ENCODE assay signal across 16 cellular contexts in genomic region chr13:112983042-112983305, GRCh38. TPM values are rescaled to one million over a fixed set of nuclear protein-coding genes. Genes with fewer than 3 reads are reported as not detected.
DNase-seq lines count a peak whose midpoint lies in the region; ATAC-seq and TF ChIP-seq lines count a peak whose summit lies in the region.
"Had no signal": no experiment of that assay in that cellular context is flagged by ENCODE, and none has a peak within 500 bp of the region (broad histone marks: within the 10 kb centered on the region; RNA-seq: fewer than 3 reads in every experiment).

No MANE protein-coding gene starts in this region.

- DNase-seq in left ventricle myocardium inferior (no peak), cardiac septum (ENCODE audit: low spot score) (no peak), esophagus squamous epithelium (lab: John Stamatoyannopoulos, UW) (no peak), neuronal stem cell (ENCODE audit: low spot score) (no peak), upper lobe of right lung (no peak), amygdala (lab: John Stamatoyannopoulos, UW) (no peak)
- DNase-seq: AML-193, KBM-7, NCI-H1092 treated with DMSO at 0.1 percent for 48 hours, NCI-H1694 treated with DMSO at 0.1 percent for 48 hours, NCI-H446, PC-3 had no signal

- H2BK15ac ChIP-seq in neuronal stem cell (ENCODE audit: low read length), result peak overlapping the region; percentile 21

- H3K18ac ChIP-seq in neuronal stem cell (ENCODE audit: low read length), result peak overlapping the region; percentile 89

- no peak overlapping the region for H4K8ac ChIP-seq in neuronal stem cell (ENCODE audit: low read depth, low read length)

- TF ChIP-seq CTCF in left ventricle myocardium inferior (IDR thresholded peaks at IDR 0.05; ENCODE audit: borderline replicate concordance), result no peak
- TF ChIP-seq CTCF in esophagus squamous epithelium (IDR thresholded peaks at IDR 0.05), result no peak
- no peak for TF ChIP-seq CTCF in upper lobe of right lung (IDR thresholded peaks at IDR 0.05)

- no peak overlapping the region for H4K91ac ChIP-seq in neuronal stem cell (ENCODE audit: low read depth, low read length, poor library complexity)

- H3K27ac ChIP-seq in left ventricle myocardium inferior (replicated peaks) (peak overlapping the region; percentile 91), esophagus squamous epithelium (peak overlapping the region in 3 of 4 donors; percentile 23 to 78 (median 70)), neuronal stem cell (replicated peaks; ENCODE audit: low read length) (no peak overlapping the region), upper lobe of right lung (peak overlapping the region; percentile 47)
- H3K27ac ChIP-seq: HL-60 had no signal

- H3K4me1 ChIP-seq in left ventricle myocardium inferior (peaks cover 73% of the 10 kb centered on the region), esophagus squamous epithelium (peaks cover 4 to 32% (median 8%) of the 10 kb centered on the region in 3 donors), neuronal stem cell (ENCODE audit: control insufficient read depth in 2 of 2, insufficient read depth in 1 of 2, low read depth in 1 of 2, low read length in 2 of 2) (peaks cover 8 to 24% of the 10 kb centered on the region in 2 donors), upper lobe of right lung (no peaks in the 10 kb centered on the region)

- no peak overlapping the region for H3K4ac ChIP-seq in neuronal stem cell (ENCODE audit: low read length)

- H3K9me3 ChIP-seq in left ventricle myocardium inferior (replicated peaks) (no peaks in the 10 kb centered on the region), esophagus squamous epithelium (no peaks in the 10 kb centered on the region), neuronal stem cell (replicated peaks in 1 of 2; ENCODE audit: control insufficient read depth in 2 of 2, insufficient read depth in 1 of 2, low read depth in 1 of 2, low read length in 2 of 2) (peaks cover 1 to 2% of the 10 kb centered on the region in 2 donors), upper lobe of right lung (no peaks in the 10 kb centered on the region)

- 59 to 91% methylated on average over 3 to 5 of the region's 5 CpGs for WGBS in esophagus squamous epithelium, 2 donors
- no CpG with 5 or more reads among the region's 5 CpGs for WGBS in neuronal stem cell (ENCODE audit: extremely low coverage in 2 of 2, insufficient read length in 2 of 2, insufficient replicate concordance in 1 of 2), 2 donors

- no peak overlapping the region for H3K4me2 ChIP-seq in neuronal stem cell (ENCODE audit: insufficient read depth, low read length, poor library complexity, severe bottlenecking)

- H2AFZ ChIP-seq in neuronal stem cell (ENCODE audit: low read length), result no peak overlapping the region

- H3K27me3 ChIP-seq in left ventricle myocardium inferior (ENCODE audit: low read depth) (no peaks in the 10 kb centered on the region), esophagus squamous epithelium (peaks cover 0 to 23% (median 0%) of the 10 kb centered on the region in 4 donors), neuronal stem cell (ENCODE audit: control insufficient read depth in 3 of 3, insufficient read depth in 3 of 3, low read depth in 1 of 3, low read length in 3 of 3) (no peaks in the 10 kb centered on the region), upper lobe of right lung (no peaks in the 10 kb centered on the region)

- peak overlapping the region; percentile 80 for H3K23ac ChIP-seq in neuronal stem cell (ENCODE audit: low read depth, low read length, poor library complexity)

- ATAC-seq in upper lobe of right lung (no peak), GM19395 (IDR thresholded peaks at IDR 0.05; ENCODE audit: unreplicated experiment) (no peak), GM21528 (IDR thresholded peaks at IDR 0.05; ENCODE audit: low FRiP score, unreplicated experiment) (no peak)
- ATAC-seq: PC-3 had no signal

- TF ChIP-seq POLR2A in esophagus squamous epithelium (IDR thresholded peaks at IDR 0.05), result no peak

- H3K4me3 ChIP-seq in left ventricle myocardium inferior (peak overlapping the region; percentile 69), esophagus squamous epithelium (peak overlapping the region in 2 of 4 donors; percentile 42 to 47), neuronal stem cell (ENCODE audit: low read length in 2 of 2) (no peak overlapping the region), upper lobe of right lung (no peak overlapping the region)

- peak overlapping the region; percentile 98 for H3K14ac ChIP-seq in neuronal stem cell (ENCODE audit: low read length)

- H2BK5ac ChIP-seq in neuronal stem cell (ENCODE audit: low read length), result no peak overlapping the region

- peaks cover 18% of the 10 kb centered on the region for H3K79me1 ChIP-seq in neuronal stem cell (ENCODE audit: low read depth, low read length)

- peak overlapping the region; percentile 86 for H3K9ac ChIP-seq in neuronal stem cell (ENCODE audit: low read depth, low read length, poor library complexity)

- intact Hi-C loops in left ventricle myocardium inferior (cut with micrococcal nuclease) (no loop called here), cardiac septum (cut with DNase I) (no loop called here), esophagus squamous epithelium (cut with DNase I) (no loop called here), upper lobe of right lung (cut with DNase I) (no loop called here)

- H2BK12ac ChIP-seq in neuronal stem cell (ENCODE audit: low read length), result no peak overlapping the region

- peak overlapping the region; percentile 95 for H2AK5ac ChIP-seq in neuronal stem cell (ENCODE audit: low read depth, low read length)

- H2BK120ac ChIP-seq in neuronal stem cell (ENCODE audit: low read depth, low read length), result no peak overlapping the region

- H3K36me3 ChIP-seq in left ventricle myocardium inferior (no peaks in the 10 kb centered on the region), esophagus squamous epithelium (no peaks in the 10 kb centered on the region), neuronal stem cell (replicated peaks in 1 of 2; ENCODE audit: control insufficient read depth in 2 of 2, insufficient read depth in 2 of 2, low read length in 2 of 2) (no peaks in the 10 kb centered on the region), upper lobe of right lung (no peaks in the 10 kb centered on the region)

RNA-seq across cellular contexts. Expression of gene MCF2L, which starts 14.0 kb away (rescaled TPM):
- total RNA-seq in left ventricle myocardium inferior (41.2 TPM), cardiac septum (38.9 TPM), esophagus squamous epithelium (10 to 100 TPM; 10.2 to 25.4 (median 16.9) TPM), upper lobe of right lung (69.7 TPM)
- polyA plus RNA-seq in neuronal stem cell (2013, experiment 1 of 2), result 20.8 TPM
- polyA plus RNA-seq in neuronal stem cell (2013, experiment 2 of 2), result 20.3 TPM
- total RNA-seq: M059J had no signal
